In the genomic region with DNA sequence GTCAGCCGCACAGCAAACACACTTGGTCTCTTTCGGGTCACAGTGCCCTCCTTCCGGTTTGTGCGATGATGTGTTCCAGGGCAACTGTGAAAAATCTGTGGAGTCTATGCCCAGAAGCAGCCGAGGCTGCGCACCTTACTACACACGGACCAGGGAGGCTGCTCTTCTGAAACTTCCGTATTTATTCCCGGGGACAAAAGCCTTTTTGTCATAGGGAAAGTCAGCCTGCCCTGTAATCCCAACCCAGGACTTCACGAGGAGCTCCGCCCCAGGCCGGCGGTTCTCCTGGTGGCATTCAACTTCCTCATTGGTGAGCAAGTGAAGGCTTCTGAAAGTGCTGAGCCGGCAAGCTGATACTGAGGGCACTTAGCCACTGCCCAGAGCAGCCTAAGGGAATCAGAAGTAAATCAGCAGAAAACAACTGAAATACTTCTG, we compare ENCODE assay signal across 9 cellular contexts.
DNase-seq lines count a peak whose midpoint lies in the region; ATAC-seq, FAIRE-seq and TF ChIP-seq lines count a peak whose summit lies in the region.
"Had no signal": no experiment of that assay in that cellular context is flagged by ENCODE, and none has a peak within 500 bp of the region (broad histone marks: within the 10 kb centered on the region; RNA-seq: fewer than 3 reads in every experiment).

No MANE protein-coding gene starts in this region.

- peaks cover 17% of the 10 kb centered on the region for H3K27me3 Mint-ChIP-seq in activated B cell treated with CpG ODN at 0.5 μM for 24 hours

- no peaks in the 10 kb centered on the region for H3K27me3 ChIP-seq in HUES64 (ENCODE audit: insufficient read depth, low read length)
- no peaks in the 10 kb centered on the region for H3K27me3 ChIP-seq in hepatocyte
- H3K27me3 ChIP-seq in skeletal muscle tissue (ENCODE audit: control insufficient read depth in 3 of 3, insufficient read depth in 3 of 3, low read length in 3 of 3) = peaks cover 0 to 5% (median 0%) of the 10 kb centered on the region in 3 donors
- H3K27me3 ChIP-seq in effector memory CD4-positive, alpha-beta T cell (replicated peaks; ENCODE audit: control insufficient read depth, insufficient read depth, low read length, poor library complexity, severe bottlenecking) = no peaks in the 10 kb centered on the region

- 39% methylated on average over 14 of the region's 14 CpGs for WGBS in HUES64
- 45% methylated on average over 14 of the region's 14 CpGs for WGBS in hepatocyte (ENCODE audit: low lambda C conversion rate, missing lambda C conversion rate)

- H3K9me2 ChIP-seq in hepatocyte (replicated peaks; ENCODE audit: insufficient read depth) = no peaks in the 10 kb centered on the region

- H4K20me1 ChIP-seq in hepatocyte (ENCODE audit: insufficient read depth, poor library complexity, severe bottlenecking) = no peaks in the 10 kb centered on the region

- no peaks in the 10 kb centered on the region for H3K9me3 Mint-ChIP-seq in activated B cell treated with CpG ODN at 0.5 μM for 24 hours

- peak overlapping the region; percentile 83 for H3K4me3 Mint-ChIP-seq in activated B cell treated with CpG ODN at 0.5 μM for 24 hours

- H3K4me3 ChIP-seq in HUES64 (ENCODE audit: low read length) = peak overlapping the region; percentile 18
- H3K4me3 ChIP-seq in hepatocyte = no peak overlapping the region
- peak overlapping the region; percentile 50 to 59 (median 54) for H3K4me3 ChIP-seq in skeletal muscle tissue (ENCODE audit: low read length in 3 of 3)
- no peak overlapping the region for H3K4me3 ChIP-seq in effector memory CD4-positive, alpha-beta T cell (ENCODE audit: insufficient read depth, low read depth, low read length, poor library complexity, severe bottlenecking)

- H3K9me3 ChIP-seq in HUES64 (ENCODE audit: insufficient read depth, low read depth, low read length) = no peaks in the 10 kb centered on the region
- no peaks in the 10 kb centered on the region for H3K9me3 ChIP-seq in hepatocyte (ENCODE audit: low read depth)
- H3K9me3 ChIP-seq in skeletal muscle tissue (ENCODE audit: control insufficient read depth in 3 of 3, low read length in 3 of 3) = no peaks in the 10 kb centered on the region
- no peaks in the 10 kb centered on the region for H3K9me3 ChIP-seq in effector memory CD4-positive, alpha-beta T cell (ENCODE audit: control insufficient read depth, low read length)
- H3K9me3 ChIP-seq: neutrophil had no signal

- H3K27ac Mint-ChIP-seq in activated B cell treated with CpG ODN at 0.5 μM for 24 hours = no peak overlapping the region

- H3K9ac ChIP-seq in HUES64 (ENCODE audit: low read depth, low read length) = peak overlapping the region; percentile 6; the same call in 1 of the 2 replicates
- H3K9ac ChIP-seq in skeletal muscle tissue (ENCODE audit: low read depth in 1 of 3, low read length in 3 of 3) = peak overlapping the region in 2 of 3 donors; percentile 60

- H3K36me3 ChIP-seq in HUES64 (ENCODE audit: insufficient read depth, low read length) (no peaks in the 10 kb centered on the region), hepatocyte (replicated peaks; ENCODE audit: insufficient read depth, low read depth) (no peaks in the 10 kb centered on the region), skeletal muscle tissue (ENCODE audit: control insufficient read depth in 3 of 3, insufficient read depth in 3 of 3, low read length in 3 of 3) (no peaks in the 10 kb centered on the region)
- H3K36me3 ChIP-seq in effector memory CD4-positive, alpha-beta T cell (ENCODE audit: control insufficient read depth, insufficient read depth, low read length) = no peaks in the 10 kb centered on the region
- H3K36me3 ChIP-seq: neutrophil had no signal

- POLR2A ChIA-PET in activated B cell treated with CpG ODN at 0.5 μM for 24 hours (lab: Charles Lee) = no interaction called here

- peak; percentile 58 for ATAC-seq in activated B cell treated with CpG ODN at 0.5 μM for 24 hours (ENCODE audit: low read depth)

- peaks cover 14% of the 10 kb centered on the region for H3K4me1 Mint-ChIP-seq in activated B cell treated with CpG ODN at 0.5 μM for 24 hours

- intact Hi-C loops in activated B cell treated with CpG ODN at 0.5 μM for 24 hours (cut with micrococcal nuclease) = no loop called here

- FAIRE-seq in HTR-8/SVneo (lab: Jason Lieb, UNC) = no peak

- no peaks in the 10 kb centered on the region for H3K36me3 Mint-ChIP-seq in activated B cell treated with CpG ODN at 0.5 μM for 24 hours (ENCODE audit: low read depth)

- H3K27ac ChIP-seq in HUES64 (ENCODE audit: low read depth, low read length) = peak overlapping the region; percentile 67
- peak overlapping the region; percentile 44 for H3K27ac ChIP-seq in hepatocyte
- peak overlapping the region; percentile 62 for H3K27ac ChIP-seq in skeletal muscle tissue (ENCODE audit: low read depth, low read length)
- H3K27ac ChIP-seq in effector memory CD4-positive, alpha-beta T cell (ENCODE audit: insufficient read depth, low read length, poor library complexity, severe bottlenecking) = no peak overlapping the region
- H3K27ac ChIP-seq: neutrophil had no signal

- CTCF ChIA-PET in activated B cell treated with CpG ODN at 0.5 μM for 24 hours (lab: Charles Lee) = no interaction called here

- H3K79me2 ChIP-seq in hepatocyte = no peaks in the 10 kb centered on the region

- H3K4me1 ChIP-seq in HUES64 (ENCODE audit: insufficient read depth, low read length) = peaks cover 32% of the 10 kb centered on the region
- H3K4me1 ChIP-seq in hepatocyte (ENCODE audit: insufficient read depth) = peaks cover 29% of the 10 kb centered on the region
- peaks cover 17 to 23% (median 21%) of the 10 kb centered on the region in 3 donors for H3K4me1 ChIP-seq in skeletal muscle tissue (ENCODE audit: control insufficient read depth in 3 of 3, insufficient read depth in 3 of 3, low read length in 3 of 3)
- H3K4me1 ChIP-seq in effector memory CD4-positive, alpha-beta T cell (ENCODE audit: control insufficient read depth, insufficient read depth, low read length, poor library complexity, severe bottlenecking) = no peaks in the 10 kb centered on the region

- no peak for TF ChIP-seq CTCF in activated B cell treated with CpG ODN at 0.5 μM for 24 hours (IDR thresholded peaks at IDR 0.05)
- no peak for TF ChIP-seq CTCF in hepatocyte (IDR thresholded peaks at IDR 0.05; ENCODE audit: poor library complexity)

- H3K4me2 ChIP-seq in hepatocyte = peak overlapping the region; percentile 50

- peak overlapping the region; percentile 32 for H2AFZ ChIP-seq in hepatocyte

- peak; percentile 72 for DNase-seq in Daoy (ENCODE audit: low read depth)
- no peak for DNase-seq in activated B cell treated with CpG ODN at 0.5 μM for 24 hours
- peak; percentile 28 for DNase-seq in hepatocyte (ENCODE audit: low spot score)
- no peak for DNase-seq in NCI-H1694 (lab: John Stamatoyannopoulos, UW)
- DNase-seq in effector memory CD4-positive, alpha-beta T cell = no peak
- DNase-seq in HTR-8/SVneo (ENCODE audit: insufficient read length, low spot score) = no peak

Comparison
In these comparisons a context has a peak if more than half of its experiments do, and no peak if none do; other contexts are left out.
1. DNase-seq: peak in Daoy (single experiment) and hepatocyte (single experiment); none in activated B cell treated with CpG ODN at 0.5 μM for 24 hours (single experiment), NCI-H1694 (single experiment), effector memory CD4-positive, alpha-beta T cell (0 of 3) and HTR-8/SVneo (single experiment).
2. H3K4me3 ChIP-seq: peak in HUES64 (single experiment) and skeletal muscle tissue (3 of 3); none in hepatocyte (single experiment) and effector memory CD4-positive, alpha-beta T cell (single experiment).